Comparison of ENCODE assay signal across 12 cellular contexts in the genomic region with DNA sequence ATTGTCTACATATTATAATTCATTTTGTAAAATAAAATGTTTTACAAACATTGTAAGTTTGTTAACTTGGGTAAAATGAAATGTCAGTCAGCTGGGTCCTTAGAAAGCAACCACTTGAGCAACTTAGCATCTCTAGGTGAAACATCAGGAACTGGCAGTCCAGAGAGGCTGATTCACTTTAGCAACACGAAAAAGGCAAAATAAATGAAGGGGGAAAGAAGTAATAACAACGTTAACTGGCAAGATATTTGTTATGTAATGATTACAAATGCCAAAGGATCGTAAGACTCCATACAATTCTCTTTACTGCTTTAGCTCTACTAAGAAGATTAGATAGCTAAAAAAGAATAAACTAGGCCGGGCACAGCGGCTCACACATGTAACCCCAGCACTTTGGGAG. TPM values are rescaled to one million over a fixed set of nuclear protein-coding genes. Genes with fewer than 3 reads are reported as not detected.
DNase-seq lines count a peak whose midpoint lies in the region; ATAC-seq, FAIRE-seq and TF ChIP-seq lines count a peak whose summit lies in the region.
"Had no signal": no experiment of that assay in that cellular context is flagged by ENCODE, and none has a peak within 500 bp of the region (broad histone marks: within the 10 kb centered on the region; RNA-seq: fewer than 3 reads in every experiment).

No MANE protein-coding gene starts in this region.

- TF ChIP-seq CTCF in cardiac muscle cell (IDR thresholded peaks at IDR 0.05; ENCODE audit: low read depth, low read length) (no peak), astrocyte (IDR thresholded peaks at IDR 0.05; ENCODE audit: insufficient read depth, low read depth, low read length) (no peak), hepatocyte (IDR thresholded peaks at IDR 0.05; ENCODE audit: poor library complexity) (no peak), transverse colon (IDR thresholded peaks at IDR 0.05) (no peak)

- in situ Hi-C loops in transverse colon (cut with MboI; ENCODE audit: low pct_ligation_motif_present in 1 of 4, low pct_unique_long_range_greater_than_20kb in 1 of 4, low sequenced_read_pairs in 3 of 4) = no loop called here

- H3K79me2 ChIP-seq in astrocyte (ENCODE audit: insufficient read depth, low read length) (peaks cover 98% of the 10 kb centered on the region), hepatocyte (peaks cover 98% of the 10 kb centered on the region)

- no peak overlapping the region for H2AFZ ChIP-seq in astrocyte (ENCODE audit: low read depth, low read length)
- no peak overlapping the region for H2AFZ ChIP-seq in hepatocyte

- H3K4me1 ChIP-seq in cardiac muscle cell (ENCODE audit: low read depth) (peaks cover 14% of the 10 kb centered on the region), right cardiac atrium (ENCODE audit: control insufficient read depth, insufficient read depth, low read length) (peaks cover 3% of the 10 kb centered on the region), astrocyte (ENCODE audit: insufficient read depth, low read length) (peaks cover 19% of the 10 kb centered on the region), hepatocyte (ENCODE audit: insufficient read depth) (peaks cover 45% of the 10 kb centered on the region), transverse colon (peaks cover 13 to 81% (median 56%) of the 10 kb centered on the region in 4 donors)

- no peak for TF ChIP-seq EP300 in transverse colon (IDR thresholded peaks at IDR 0.05; ENCODE audit: low read depth)

- H3K27me3 ChIP-seq in cardiac muscle cell (no peaks in the 10 kb centered on the region), right cardiac atrium (ENCODE audit: control insufficient read depth, insufficient read depth) (no peaks in the 10 kb centered on the region), astrocyte (ENCODE audit: insufficient read depth, low read length) (no peaks in the 10 kb centered on the region), hepatocyte (no peaks in the 10 kb centered on the region), transverse colon (no peaks in the 10 kb centered on the region)

- H4K20me1 ChIP-seq in astrocyte (ENCODE audit: insufficient read depth, low read length) (peaks cover 80% of the 10 kb centered on the region), hepatocyte (ENCODE audit: insufficient read depth, poor library complexity, severe bottlenecking) (peaks cover 68% of the 10 kb centered on the region)

- no peaks in the 10 kb centered on the region for H3K9me3 Mint-ChIP-seq in astrocyte (ENCODE audit: unreplicated experiment)
- H3K9me3 Mint-ChIP-seq in activated T-cell treated with anti-CD3 and anti-CD28 coated beads, Interleukin-2, amount 50 U/mL, for 4 hours = no peaks in the 10 kb centered on the region
- H3K9me3 Mint-ChIP-seq: activated B cell treated with CpG ODN at 0.5 μM for 24 hours had no signal

- intact Hi-C loops in right cardiac atrium (cut with DNase I) = no loop called here
- intact Hi-C loops in transverse colon (cut with DNase I; ENCODE audit: low total_unique reads) = no loop called here

- H3K27ac Mint-ChIP-seq in astrocyte (ENCODE audit: unreplicated experiment) = no peak overlapping the region
- H3K27ac Mint-ChIP-seq: activated B cell treated with CpG ODN at 0.5 μM for 24 hours had no signal

- ATAC-seq in right cardiac atrium (no peak), HG03571 (IDR thresholded peaks at IDR 0.05; ENCODE audit: unreplicated experiment) (no peak)
- ATAC-seq in activated T-cell treated with anti-CD3 and anti-CD28 coated beads, Interleukin-2, amount 50 U/mL, for 4 hours = no peak
- ATAC-seq: psoas muscle had no signal

- no peaks in the 10 kb centered on the region for H3K9me2 ChIP-seq in hepatocyte (replicated peaks; ENCODE audit: insufficient read depth)

- H3K27me3 Mint-ChIP-seq in astrocyte (ENCODE audit: low read depth, unreplicated experiment) = no peaks in the 10 kb centered on the region
- no peaks in the 10 kb centered on the region for H3K27me3 Mint-ChIP-seq in activated T-cell treated with anti-CD3 and anti-CD28 coated beads, Interleukin-2, amount 50 U/mL, for 4 hours (ENCODE audit: low read depth)
- H3K27me3 Mint-ChIP-seq: activated B cell treated with CpG ODN at 0.5 μM for 24 hours had no signal

- no peaks in the 10 kb centered on the region for H3K9me3 ChIP-seq in cardiac muscle cell (ENCODE audit: low read depth)
- no peaks in the 10 kb centered on the region for H3K9me3 ChIP-seq in right cardiac atrium (ENCODE audit: control insufficient read depth, low read length)
- no peaks in the 10 kb centered on the region for H3K9me3 ChIP-seq in astrocyte (ENCODE audit: insufficient read depth, low read depth, low read length)
- no peaks in the 10 kb centered on the region for H3K9me3 ChIP-seq in hepatocyte (ENCODE audit: low read depth)
- no peaks in the 10 kb centered on the region for H3K9me3 ChIP-seq in transverse colon
- H3K9me3 ChIP-seq: psoas muscle had no signal

- H3K27ac ChIP-seq in cardiac muscle cell = no peak overlapping the region
- H3K27ac ChIP-seq in right cardiac atrium (ENCODE audit: low read length) = no peak overlapping the region
- H3K27ac ChIP-seq in astrocyte (ENCODE audit: low read depth, low read length) = peak overlapping the region; percentile 30
- H3K27ac ChIP-seq in hepatocyte = peak overlapping the region; percentile 16
- H3K27ac ChIP-seq in transverse colon = peak overlapping the region; percentile 43 to 98 (median 52)
- H3K27ac ChIP-seq: psoas muscle had no signal

- H3K4me2 ChIP-seq in astrocyte (ENCODE audit: low read length) (peak overlapping the region; percentile 55), hepatocyte (peak overlapping the region; percentile 91)

- no peak overlapping the region for H3K9ac ChIP-seq in astrocyte (ENCODE audit: low read length)

- H3K36me3 ChIP-seq in cardiac muscle cell (no peaks in the 10 kb centered on the region), astrocyte (ENCODE audit: insufficient read depth, low read length) (no peaks in the 10 kb centered on the region), hepatocyte (replicated peaks; ENCODE audit: insufficient read depth, low read depth) (no peaks in the 10 kb centered on the region), transverse colon (no peaks in the 10 kb centered on the region)

- DNase-seq in cardiac muscle cell (ENCODE audit: low read depth in 1 of 2, low spot score in 1 of 2) (peak; percentile 22 to 36), right cardiac atrium (no peak), astrocyte (ENCODE audit: low read depth) (peak; percentile 77), hepatocyte (ENCODE audit: low spot score) (no peak), transverse colon (no peak), NCI-H2171 treated with DMSO at 0.1 percent for 48 hours (lab: John Stamatoyannopoulos, UW) (no peak)
- no peak for DNase-seq in activated T-cell treated with anti-CD3 and anti-CD28 coated beads, Interleukin-2, amount 50 U/mL, for 4 hours
- DNase-seq: activated B cell treated with CpG ODN at 0.5 μM for 24 hours; MM.1S; psoas muscle; stimulated activated CD4-positive, alpha-beta T cell treated with anti-CD3 and anti-CD28 coated beads, Interleukin-2, amount 100 ng/mL, for 24 hours had no signal

- FAIRE-seq in astrocyte (lab: Jason Lieb, UNC) = no peak

- 45% methylated on average over 5 of the region's 5 CpGs for WGBS in right cardiac atrium
- 54% methylated on average over 5 of the region's 5 CpGs for WGBS in hepatocyte (ENCODE audit: low lambda C conversion rate, missing lambda C conversion rate)
- WGBS in transverse colon (ENCODE audit: low coverage in 1 of 2), 2 donors = 26 to 48% methylated on average over 3 to 5 of the region's 5 CpGs

- TF ChIP-seq POLR2A in transverse colon (IDR thresholded peaks at IDR 0.05) = no peak

- H3K4me3 ChIP-seq in cardiac muscle cell (no peak overlapping the region), right cardiac atrium (ENCODE audit: low read length) (no peak overlapping the region), astrocyte (ENCODE audit: insufficient read depth, low read depth, low read length) (no peak overlapping the region), hepatocyte (no peak overlapping the region), transverse colon (peak overlapping the region in 1 of 4 donors; percentile 8)
- H3K4me3 ChIP-seq: psoas muscle had no signal

- peaks cover 12% of the 10 kb centered on the region for H3K4me1 Mint-ChIP-seq in astrocyte (ENCODE audit: low read depth, unreplicated experiment)
- H3K4me1 Mint-ChIP-seq in activated T-cell treated with anti-CD3 and anti-CD28 coated beads, Interleukin-2, amount 50 U/mL, for 4 hours (ENCODE audit: low read depth) = peaks cover 61% of the 10 kb centered on the region

- no peak overlapping the region for H3K4me3 Mint-ChIP-seq in astrocyte (ENCODE audit: unreplicated experiment)
- H3K4me3 Mint-ChIP-seq in activated T-cell treated with anti-CD3 and anti-CD28 coated beads, Interleukin-2, amount 50 U/mL, for 4 hours = no peak overlapping the region
- H3K4me3 Mint-ChIP-seq: activated B cell treated with CpG ODN at 0.5 μM for 24 hours had no signal

- H3K36me3 Mint-ChIP-seq in astrocyte (ENCODE audit: low read depth, unreplicated experiment) = no peaks in the 10 kb centered on the region
- peaks cover 6% of the 10 kb centered on the region for H3K36me3 Mint-ChIP-seq in activated T-cell treated with anti-CD3 and anti-CD28 coated beads, Interleukin-2, amount 50 U/mL, for 4 hours (ENCODE audit: insufficient read depth)

RNA-seq across cellular contexts. Expression of gene PDZD8, which starts 5.0 kb away (rescaled TPM):
- total RNA-seq in cardiac muscle cell = 6.9 and 12.9 TPM in 2 replicates
- 4.7 and 9.9 TPM in 2 replicates for polyA plus RNA-seq in cardiac muscle cell
- total RNA-seq in right cardiac atrium = 10 to 100 TPM; 17.5 to 25.9 (median 24.4) TPM
- 3.7 TPM for polyA plus RNA-seq in right cardiac atrium
- 29.2 and 31.3 TPM in 2 replicates for total RNA-seq in astrocyte
- 45.6 and 77.2 TPM in 2 replicates for total RNA-seq in hepatocyte
- polyA plus RNA-seq in hepatocyte = 10.5 and 12.9 TPM in 2 replicates
- total RNA-seq in transverse colon = 10 to 100 TPM; 36.7 to 48.6 (median 40.9) TPM
- 10 to 100 TPM; 22.7 to 27.5 (median 25.4) TPM for total RNA-seq in activated T-cell treated with anti-CD3 and anti-CD28 coated beads, Interleukin-2, amount 50 U/mL, for 4 hours

Comparison
In these comparisons a context has a peak if more than half of its experiments do, and no peak if none do; other contexts are left out.
1. DNase-seq: peak in cardiac muscle cell (2 of 2) and astrocyte (single experiment); none in right cardiac atrium (0 of 3), hepatocyte (single experiment), transverse colon (single experiment), NCI-H2171 treated with DMSO at 0.1 percent for 48 hours (single experiment) and activated T-cell treated with anti-CD3 and anti-CD28 coated beads, Interleukin-2, amount 50 U/mL, for 4 hours (single experiment).
2. H3K27ac ChIP-seq: peak in astrocyte (single experiment), hepatocyte (single experiment) and transverse colon (4 of 4); none in cardiac muscle cell (single experiment) and right cardiac atrium (single experiment).